ENCODE assay signal across 29 cellular contexts in genomic region chr3:25265284-25265683, GRCh38.
"Had no signal": no experiment of that assay in that cellular context is flagged by ENCODE, and none has a peak within 500 bp of the region (broad histone marks: within the 10 kb centered on the region; RNA-seq: fewer than 3 reads in every experiment).

No MANE protein-coding gene starts in this region.

- H3K4me2 ChIP-seq: KMS-11, PC-9 had no signal

- H3K27ac ChIP-seq: brain microvascular endothelial cell, KMS-11, PC-9, RWPE1 had no signal

- ATAC-seq: activated CD8-positive, alpha-beta T cell treated with anti-CD3 and anti-CD28 coated beads for 36 hours; activated T-cell treated with anti-CD3 and anti-CD28 coated beads, Interleukin-2, amount 50 U/mL, for 72 hours; activated T-helper 17 cell treated with anti-CD3 and anti-CD28 coated beads, Interleukin-2, amount 50 U/mL, for 72 hours; Right ventricle myocardium inferior had no signal

- H3K27me3 Mint-ChIP-seq: activated CD4-positive, alpha-beta T cell treated with anti-CD3 and anti-CD28 coated beads, Interleukin-2, amount 10 ng/mL, durations not matched to agents 24 days and 14 days; activated CD8-positive, alpha-beta T cell treated with anti-CD3 and anti-CD28 coated beads for 36 hours; activated naive CD8-positive, alpha-beta T cell treated with anti-CD3 and anti-CD28 coated beads for 36 hours; activated T-helper 17 cell treated with anti-CD3 and anti-CD28 coated beads, Interleukin-2, amount 50 U/mL, for 72 hours had no signal

- H3K4me3 Mint-ChIP-seq: activated CD4-positive, alpha-beta T cell treated with anti-CD3 and anti-CD28 coated beads, Interleukin-2, amount 10 ng/mL, durations not matched to agents 24 days and 14 days; activated CD8-positive, alpha-beta T cell treated with anti-CD3 and anti-CD28 coated beads for 36 hours; activated naive CD8-positive, alpha-beta T cell treated with anti-CD3 and anti-CD28 coated beads for 36 hours; activated T-cell treated with anti-CD3 and anti-CD28 coated beads, Interleukin-2, amount 50 U/mL, for 72 hours; activated T-helper 17 cell treated with anti-CD3 and anti-CD28 coated beads, Interleukin-2, amount 50 U/mL, for 72 hours had no signal

- H3K27me3 ChIP-seq: brain microvascular endothelial cell had no signal

- H3K36me3 Mint-ChIP-seq: activated naive CD8-positive, alpha-beta T cell treated with anti-CD3 and anti-CD28 coated beads for 36 hours had no signal

- H3K4me1 Mint-ChIP-seq: activated CD4-positive, alpha-beta T cell treated with anti-CD3 and anti-CD28 coated beads, Interleukin-2, amount 10 ng/mL, durations not matched to agents 24 days and 14 days; activated naive CD8-positive, alpha-beta T cell treated with anti-CD3 and anti-CD28 coated beads for 36 hours; activated T-helper 17 cell treated with anti-CD3 and anti-CD28 coated beads, Interleukin-2, amount 50 U/mL, for 72 hours had no signal

- H3K36me3 ChIP-seq: brain microvascular endothelial cell had no signal

- H2AFZ ChIP-seq: PC-9 had no signal

- H3K4me3 ChIP-seq: PC-9 had no signal

- H3K9ac ChIP-seq: KMS-11 had no signal

- DNase-seq: activated CD4-positive, alpha-beta T cell treated with anti-CD3 and anti-CD28 coated beads, Interleukin-2, amount 10 ng/mL, durations not matched to agents 24 days and 14 days; activated CD4-positive, alpha-beta T cell treated with anti-CD3 and anti-CD28 coated beads, Interleukin-2, amount 50 U/mL, for 4 hours; activated CD8-positive, alpha-beta T cell treated with anti-CD3 and anti-CD28 coated beads for 36 hours; activated effector memory CD4-positive, alpha-beta T cell treated with anti-CD3 and anti-CD28 coated beads, Interleukin-2, amount 50 U/mL, for 16 hours; activated naive CD4-positive, alpha-beta T cell; activated naive CD4-positive, alpha-beta T cell treated with anti-CD3 and anti-CD28 coated beads, Interleukin-2, amount 50 U/mL, for 16 hours; activated naive CD8-positive, alpha-beta T cell treated with anti-CD3 and anti-CD28 coated beads for 36 hours; activated T-cell treated with anti-CD3 and anti-CD28 coated beads, Interleukin-2, amount 50 U/mL, for 1 hour; activated T-cell treated with anti-CD3 and anti-CD28 coated beads, Interleukin-2, amount 50 U/mL, for 72 hours; amniotic stem cell; aorta; brain microvascular endothelial cell; central memory CD4-positive, alpha-beta T cell; NCI-H1048; NCI-H1105 treated with DMSO at 0.1 percent for 48 hours; NCI-H1436 treated with DMSO at 0.1 percent for 48 hours; NCI-H1694 treated with DMSO at 0.1 percent for 48 hours; NCI-H2029; NCI-H345; NCI-H524 treated with DMSO at 0.1 percent for 48 hours; NK-92 treated with Interleukin-12 subunit alpha and Interleukin-12 subunit beta, amount 100 ng/mL, for 24 hours; PC-9; SIG-M5; SW 1271; T-helper 1 cell had no signal

- H3K9me3 Mint-ChIP-seq: activated CD8-positive, alpha-beta T cell treated with anti-CD3 and anti-CD28 coated beads for 36 hours had no signal

- H3K27ac Mint-ChIP-seq: activated CD4-positive, alpha-beta T cell treated with anti-CD3 and anti-CD28 coated beads, Interleukin-2, amount 10 ng/mL, durations not matched to agents 24 days and 14 days; activated CD8-positive, alpha-beta T cell treated with anti-CD3 and anti-CD28 coated beads for 36 hours; activated naive CD8-positive, alpha-beta T cell treated with anti-CD3 and anti-CD28 coated beads for 36 hours; activated T-cell treated with anti-CD3 and anti-CD28 coated beads, Interleukin-2, amount 50 U/mL, for 72 hours; activated T-helper 17 cell treated with anti-CD3 and anti-CD28 coated beads, Interleukin-2, amount 50 U/mL, for 72 hours had no signal
